9 cellular contexts compared by ENCODE assay signal in genomic region chr19:57527136-57527881, GRCh38. TPM values are rescaled to one million over a fixed set of nuclear protein-coding genes. Genes with fewer than 3 reads are reported as not detected.
A peak's percentile ranks its signal among the peaks of the same experiment; 100 is the strongest.
DNase-seq lines count a peak whose midpoint lies in the region; ATAC-seq and TF ChIP-seq lines count a peak whose summit lies in the region.
"Had no signal": no experiment of that assay in that cellular context is flagged by ENCODE, and none has a peak within 500 bp of the region (broad histone marks: within the 10 kb centered on the region; RNA-seq: fewer than 3 reads in every experiment).

Gene ZNF549, plus strand, starts transcription at chr19:57527356. Its CDS starts 218 bp downstream, at chr19:57527574.

- peak within 1 kb of the TSS; percentile 95 for H3K4me3 Mint-ChIP-seq in chondrocyte (ENCODE audit: unreplicated experiment)

- peaks cover 19% of the 10 kb centered on the region for H3K4me1 Mint-ChIP-seq in chondrocyte (ENCODE audit: low read depth)

- peak within 1 kb of the TSS; percentile 78 for H3K27ac Mint-ChIP-seq in chondrocyte (ENCODE audit: unreplicated experiment)

- H3K36me3 Mint-ChIP-seq in chondrocyte (ENCODE audit: low read depth): peaks cover 25% of the 10 kb centered on the region

- peaks cover 30% of the 10 kb centered on the region for H3K9me3 Mint-ChIP-seq in chondrocyte (ENCODE audit: low read depth)

- no peak for TF ChIP-seq CTCF in chondrocyte (IDR thresholded peaks at IDR 0.05)

- no peaks in the 10 kb centered on the region for H3K27me3 Mint-ChIP-seq in chondrocyte (ENCODE audit: low read depth)

- in situ Hi-C loops in ACHN (cut with HindIII; ENCODE audit: low pct_ligation_motif_present, low pct_unique_long_range_greater_than_20kb, low sequenced_read_pairs): no loop called here

- DNase-seq in ACHN: peak; percentile 65
- DNase-seq in NCI-H2227 treated with DMSO at 0.1 percent for 48 hours (lab: John Stamatoyannopoulos, UW): peak; percentile 99
- peak; percentile 80 for DNase-seq in activated CD4-positive, alpha-beta T cell treated with anti-CD3 and anti-CD28 coated beads for 1 hour
- DNase-seq in chondrocyte (ENCODE audit: low spot score): peak; percentile 97
- DNase-seq in kidney glomerular epithelial cell (lab: John Stamatoyannopoulos, UW): peak; percentile 85
- DNase-seq in stimulated activated CD4-positive, alpha-beta T cell treated with anti-CD3 and anti-CD28 coated beads, Interleukin-15, amount 100 ng/mL, for 24 hours: peak; percentile 91

- ATAC-seq in GM18868 (IDR thresholded peaks at IDR 0.05; ENCODE audit: unreplicated experiment) (peak; percentile 98), HG03103 (IDR thresholded peaks at IDR 0.05; ENCODE audit: low read depth, unreplicated experiment) (peak; percentile 98)
- ATAC-seq: HCT116 had no signal

RNA-seq across cellular contexts. Expression of gene ZNF549, which starts in this region (rescaled TPM):
- 6.8 to 7.4 TPM (median 7.1 TPM) in 3 replicates for total RNA-seq in chondrocyte

Comparison
In these comparisons a context has a peak if more than half of its experiments do, and no peak if none do; other contexts are left out.
1. Peak in every context shown above with its lines: DNase-seq and ATAC-seq.